In genomic region chrX:14777484-14777883, GRCh38 we compare ENCODE assay signal across 18 cellular contexts.
DNase-seq lines count a peak whose midpoint lies in the region; ATAC-seq, FAIRE-seq and TF ChIP-seq lines count a peak whose summit lies in the region.
"Had no signal": no experiment of that assay in that cellular context is flagged by ENCODE, and none has a peak within 500 bp of the region (broad histone marks: within the 10 kb centered on the region; RNA-seq: fewer than 3 reads in every experiment).

No MANE protein-coding gene starts in this region.

- H3K27ac ChIP-seq in prostate gland: no peak overlapping the region
- H3K27ac ChIP-seq: cardiac muscle cell, esophagus muscularis mucosa, thoracic aorta had no signal

- no peaks in the 10 kb centered on the region for H3K4me1 ChIP-seq in prostate gland (replicated peaks)
- H3K4me1 ChIP-seq: esophagus muscularis mucosa had no signal

- H3K4me3 Mint-ChIP-seq in osteocyte (ENCODE audit: unreplicated experiment): no peak overlapping the region
- H3K4me3 Mint-ChIP-seq: activated naive CD8-positive, alpha-beta T cell; T-helper 17 cell had no signal

- FAIRE-seq in GM19239 (lab: Jason Lieb, UNC): peak; percentile 28

- no peaks in the 10 kb centered on the region for H3K27me3 ChIP-seq in prostate gland (replicated peaks; ENCODE audit: insufficient read depth)
- H3K27me3 ChIP-seq: cardiac muscle cell, esophagus muscularis mucosa had no signal

- peaks cover 13% of the 10 kb centered on the region for H3K9me3 Mint-ChIP-seq in osteocyte (ENCODE audit: unreplicated experiment)

- TF ChIP-seq CTCF in epithelial cell of esophagus (IDR thresholded peaks at IDR 0.05; ENCODE audit: insufficient read depth, low read depth, low read length, missing control alignments) (no peak), osteocyte (IDR thresholded peaks at IDR 0.05) (no peak), prostate gland (IDR thresholded peaks at IDR 0.05) (no peak)

- H3K9me3 ChIP-seq in prostate gland: no peaks in the 10 kb centered on the region
- H3K9me3 ChIP-seq: esophagus muscularis mucosa, thoracic aorta had no signal

- intact Hi-C loops in prostate gland (cut with DNase I): no loop called here

- H3K36me3 Mint-ChIP-seq in osteocyte (ENCODE audit: unreplicated experiment): no peaks in the 10 kb centered on the region
- H3K36me3 Mint-ChIP-seq: activated naive CD8-positive, alpha-beta T cell had no signal

- 88% methylated on average over 2 of the region's 2 CpGs for WGBS in prostate gland

- no peaks in the 10 kb centered on the region for H3K36me3 ChIP-seq in prostate gland
- H3K36me3 ChIP-seq: cardiac muscle cell, esophagus muscularis mucosa, thoracic aorta had no signal

- no peak for TF ChIP-seq POLR2A in prostate gland (IDR thresholded peaks at IDR 0.05)

- ATAC-seq in HG02870 (IDR thresholded peaks at IDR 0.05; ENCODE audit: unreplicated experiment): no peak
- ATAC-seq: T-helper 17 cell had no signal

- H3K27ac Mint-ChIP-seq in osteocyte (ENCODE audit: unreplicated experiment): peak overlapping the region; percentile 25
- H3K27ac Mint-ChIP-seq: activated naive CD8-positive, alpha-beta T cell; T-helper 17 cell had no signal

- peaks cover 17% of the 10 kb centered on the region for H3K4me1 Mint-ChIP-seq in osteocyte (ENCODE audit: unreplicated experiment)
- H3K4me1 Mint-ChIP-seq: T-helper 17 cell had no signal

- DNase-seq in GM19239 (ENCODE audit: insufficient read length, low spot score) (no peak), NCI-H226 (peak; percentile 80), epithelial cell of esophagus (ENCODE audit: low read depth) (peak; percentile 32), osteocyte (ENCODE audit: extremely low spot score, unreplicated experiment) (no peak), prostate gland (ENCODE audit: low spot score) (no peak), HPDE6-E6E7 (ENCODE audit: extremely low spot score) (no peak), NCI-H1417 (lab: John Stamatoyannopoulos, UW) (no peak)
- DNase-seq: GOT3, NCI-H1048, NCI-H526, OCI-M1, SIG-M5, T-helper 17 cell had no signal

- no peak overlapping the region for H3K4me3 ChIP-seq in epithelial cell of esophagus (ENCODE audit: low read length)
- H3K4me3 ChIP-seq in prostate gland: no peak overlapping the region
- H3K4me3 ChIP-seq: cardiac muscle cell, esophagus muscularis mucosa, thoracic aorta had no signal

- no peaks in the 10 kb centered on the region for H3K27me3 Mint-ChIP-seq in osteocyte (ENCODE audit: unreplicated experiment)
- H3K27me3 Mint-ChIP-seq: activated naive CD8-positive, alpha-beta T cell; T-helper 17 cell had no signal

Comparison
In these comparisons a context has a peak if more than half of its experiments do, and no peak if none do; other contexts are left out.
1. DNase-seq: peak in NCI-H226 (single experiment) and epithelial cell of esophagus (single experiment); none in GM19239 (single experiment), osteocyte (single experiment), prostate gland (single experiment), HPDE6-E6E7 (single experiment) and NCI-H1417 (0 of 3).